Comparison of ENCODE assay signal across 32 cellular contexts in genomic region chr3:10620833-10621082, GRCh38.
"Had no signal": no experiment of that assay in that cellular context is flagged by ENCODE, and none has a peak within 500 bp of the region (broad histone marks: within the 10 kb centered on the region; RNA-seq: fewer than 3 reads in every experiment).

No MANE protein-coding gene starts in this region.

- ATAC-seq: activated CD4-positive, CD25-positive, alpha-beta regulatory T cell treated with anti-CD3 and anti-CD28 coated beads, Interleukin-2, amount 50 U/mL, for 24 hours; activated CD8-positive, alpha-beta T cell treated with anti-CD3 and anti-CD28 coated beads for 36 hours; activated naive CD8-positive, alpha-beta T cell treated with anti-CD3 and anti-CD28 coated beads, Interleukin-2, amount 50 U/mL, for 24 hours; activated T-cell treated with anti-CD3 and anti-CD28 coated beads, Interleukin-2, amount 50 U/mL, for 4 hours; activated T-helper 17 cell treated with anti-CD3 and anti-CD28 coated beads, Interleukin-2, amount 50 U/mL, for 72 hours; esophagus mucosa; T-helper 17 cell had no signal

- H3K27me3 ChIP-seq: adrenal gland had no signal

- H3K4me3 Mint-ChIP-seq: activated B cell treated with CpG ODN at 0.5 μM for 24 hours; activated CD8-positive, alpha-beta T cell treated with anti-CD3 and anti-CD28 coated beads for 36 hours; activated naive CD4-positive, alpha-beta T cell treated with anti-CD3 and anti-CD28 coated beads, Interleukin-2, amount 50 U/mL, for 24 hours; activated naive CD8-positive, alpha-beta T cell treated with anti-CD3 and anti-CD28 coated beads for 36 hours; activated naive CD8-positive, alpha-beta T cell treated with anti-CD3 and anti-CD28 coated beads, Interleukin-2, amount 50 U/mL, for 24 hours; activated T-cell treated with anti-CD3 and anti-CD28 coated beads, Interleukin-2, amount 50 U/mL, for 4 hours; activated T-helper 17 cell treated with anti-CD3 and anti-CD28 coated beads, Interleukin-2, amount 50 U/mL, for 72 hours; central memory CD8-positive, alpha-beta T cell; dendritic cell treated with granulocyte-macrophage colony-stimulating factor and Interleukin-4, amounts not matched to agents 40 ng/mL and 50 ng/mL, for 4 days; endodermal cell; T-helper 17 cell; T-helper 2 cell treated with Interferon-gamma antibody and Interleukin-4, amounts not matched to agents 5 μg/mL and 100 μg/mL, for 36 hours had no signal

- H3K4me1 ChIP-seq: adrenal gland had no signal

- H3K4me3 ChIP-seq: adrenal gland, coronary artery, dorsolateral prefrontal cortex had no signal

- H3K9me3 Mint-ChIP-seq: activated B cell treated with CpG ODN at 0.5 μM for 24 hours; activated CD8-positive, alpha-beta T cell treated with anti-CD3 and anti-CD28 coated beads for 36 hours; activated naive CD4-positive, alpha-beta T cell treated with anti-CD3 and anti-CD28 coated beads, Interleukin-2, amount 50 U/mL, for 24 hours; activated naive CD8-positive, alpha-beta T cell treated with anti-CD3 and anti-CD28 coated beads, Interleukin-2, amount 50 U/mL, for 24 hours; activated T-cell treated with anti-CD3 and anti-CD28 coated beads, Interleukin-2, amount 50 U/mL, for 4 hours; activated T-helper 17 cell treated with anti-CD3 and anti-CD28 coated beads, Interleukin-2, amount 50 U/mL, for 72 hours; central memory CD8-positive, alpha-beta T cell; dendritic cell treated with granulocyte-macrophage colony-stimulating factor and Interleukin-4, amounts not matched to agents 40 ng/mL and 50 ng/mL, for 4 days; endodermal cell; T-helper 2 cell treated with Interferon-gamma antibody and Interleukin-4, amounts not matched to agents 5 μg/mL and 100 μg/mL, for 36 hours had no signal

- H3K4me1 Mint-ChIP-seq: activated B cell treated with CpG ODN at 0.5 μM for 24 hours; activated naive CD4-positive, alpha-beta T cell treated with anti-CD3 and anti-CD28 coated beads, Interleukin-2, amount 50 U/mL, for 24 hours; activated naive CD8-positive, alpha-beta T cell treated with anti-CD3 and anti-CD28 coated beads for 36 hours; activated naive CD8-positive, alpha-beta T cell treated with anti-CD3 and anti-CD28 coated beads, Interleukin-2, amount 50 U/mL, for 24 hours; activated T-helper 17 cell treated with anti-CD3 and anti-CD28 coated beads, Interleukin-2, amount 50 U/mL, for 72 hours; central memory CD8-positive, alpha-beta T cell; endodermal cell had no signal

- H3K27ac ChIP-seq: adrenal gland, brain microvascular endothelial cell, coronary artery, WERI-Rb-1 had no signal

- H3K36me3 Mint-ChIP-seq: activated naive CD4-positive, alpha-beta T cell treated with anti-CD3 and anti-CD28 coated beads, Interleukin-2, amount 50 U/mL, for 24 hours; activated naive CD8-positive, alpha-beta T cell treated with anti-CD3 and anti-CD28 coated beads for 36 hours had no signal

- H3K27ac Mint-ChIP-seq: activated B cell treated with CpG ODN at 0.5 μM for 24 hours; activated CD8-positive, alpha-beta T cell treated with anti-CD3 and anti-CD28 coated beads for 36 hours; activated naive CD4-positive, alpha-beta T cell treated with anti-CD3 and anti-CD28 coated beads, Interleukin-2, amount 50 U/mL, for 24 hours; activated naive CD8-positive, alpha-beta T cell treated with anti-CD3 and anti-CD28 coated beads for 36 hours; activated naive CD8-positive, alpha-beta T cell treated with anti-CD3 and anti-CD28 coated beads, Interleukin-2, amount 50 U/mL, for 24 hours; activated T-helper 17 cell treated with anti-CD3 and anti-CD28 coated beads, Interleukin-2, amount 50 U/mL, for 72 hours; dendritic cell treated with granulocyte-macrophage colony-stimulating factor and Interleukin-4, amounts not matched to agents 40 ng/mL and 50 ng/mL, for 4 days; endodermal cell; T-helper 17 cell; T-helper 2 cell treated with Interferon-gamma antibody and Interleukin-4, amounts not matched to agents 5 μg/mL and 100 μg/mL, for 36 hours had no signal

- DNase-seq: activated B cell treated with CpG ODN at 0.5 μM for 24 hours; activated CD4-positive, alpha-beta T cell treated with anti-CD3 and anti-CD28 coated beads for 48 hours; activated CD4-positive, alpha-beta T cell treated with anti-CD3 and anti-CD28 coated beads, Interleukin-2, amount 50 U/mL, for 1 hour; activated CD4-positive, alpha-beta T cell treated with anti-CD3 and anti-CD28 coated beads, Interleukin-2, amount 50 U/mL, for 48 hours; activated CD8-positive, alpha-beta memory T cell treated with anti-CD3 and anti-CD28 coated beads for 24 hours; activated CD8-positive, alpha-beta T cell treated with anti-CD3 and anti-CD28 coated beads for 36 hours; activated effector memory CD4-positive, alpha-beta T cell treated with Interleukin-2 at 50 U/mL for 16 hours; activated gamma-delta T cell treated with Interleukin-2 at 50 U/mL for 16 hours; activated naive CD4-positive, alpha-beta T cell treated with Interleukin-2 at 50 U/mL for 16 hours; activated naive CD8-positive, alpha-beta T cell treated with anti-CD3 and anti-CD28 coated beads for 36 hours; activated naive CD8-positive, alpha-beta T cell treated with anti-CD3 and anti-CD28 coated beads, Interleukin-2, amount 50 U/mL, for 24 hours; activated T-cell treated with anti-CD3 and anti-CD28 coated beads, Interleukin-2, amount 50 U/mL, for 4 hours; adrenal gland; amygdala; brain microvascular endothelial cell; dorsolateral prefrontal cortex; effector memory CD4-positive, alpha-beta T cell; endodermal cell; foreskin fibroblast; head of caudate nucleus; T-helper 1 cell; T-helper 17 cell; T1000; WERI-Rb-1 had no signal

- H3K9me3 ChIP-seq: adrenal gland had no signal

- H3K36me3 ChIP-seq: adrenal gland, brain microvascular endothelial cell, WERI-Rb-1 had no signal
